ENCODE assay signal across 8 cellular contexts in the genomic region with DNA sequence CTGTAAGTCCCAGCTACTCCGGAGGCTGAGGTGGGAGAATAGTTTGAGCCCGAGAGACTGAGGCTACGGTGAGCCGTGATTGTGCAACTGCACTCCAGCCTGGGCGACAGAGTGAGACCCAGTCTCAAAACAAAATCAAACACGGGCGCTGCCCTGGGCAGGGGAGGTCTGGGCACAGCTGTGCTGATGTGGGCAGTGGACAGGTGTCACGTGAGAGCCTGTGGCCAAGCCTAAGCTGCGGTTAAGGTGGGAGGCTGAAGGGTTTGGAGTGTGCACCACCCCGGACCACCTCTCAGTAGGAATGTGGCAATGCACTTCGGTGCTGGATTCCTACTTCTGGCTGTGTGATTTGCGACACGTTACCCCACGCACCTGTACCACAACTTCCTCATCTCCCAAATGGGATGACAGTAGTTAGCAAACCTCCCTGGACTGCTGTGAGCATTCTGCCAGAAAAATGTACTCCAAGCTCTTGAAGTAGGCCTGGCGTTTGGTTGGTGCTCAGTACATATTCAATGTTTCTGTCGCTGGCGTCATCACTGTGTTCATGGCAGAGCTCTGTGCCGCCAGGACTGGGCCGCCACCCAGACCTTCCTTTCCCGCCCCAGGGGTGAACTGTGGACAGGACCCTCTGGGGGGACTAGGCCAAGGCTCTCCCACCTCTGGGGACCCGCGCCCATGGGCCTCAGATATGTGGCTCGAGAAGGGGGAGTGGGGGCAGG. TPM values are rescaled to one million over a fixed set of nuclear protein-coding genes. Genes with fewer than 3 reads are reported as not detected.
DNase-seq lines count a peak whose midpoint lies in the region; ATAC-seq and TF ChIP-seq lines count a peak whose summit lies in the region.

No MANE protein-coding gene starts in this region.

- intact Hi-C loops in Calu3 (cut with micrococcal nuclease; ENCODE audit: unreplicated experiment) (no loop called here), esophagus muscularis mucosa (cut with DNase I) (loop anchor here (10.0 kb wide), 1 partner anchor 68 kb away; a partner anchor contains a TSS), ovary (cut with DNase I) (no loop called here), posterior vena cava (cut with DNase I) (no loop called here), left colon (cut with DNase I, micrococcal nuclease) (no loop called here)

- TF ChIP-seq CTCF in Calu3 (IDR thresholded peaks at IDR 0.05; ENCODE audit: unreplicated experiment) (no peak), esophagus muscularis mucosa (IDR thresholded peaks at IDR 0.05) (no peak), ovary (IDR thresholded peaks at IDR 0.05) (no peak)

- H3K36me3 Mint-ChIP-seq in Calu3 (ENCODE audit: insufficient read depth, unreplicated experiment): peaks cover 22% of the 10 kb centered on the region

- H3K4me3 ChIP-seq in NT2/D1 (ENCODE audit: insufficient read length, low read depth) (peak overlapping the region; percentile 82), esophagus muscularis mucosa (peak overlapping the region; percentile 85 to 94 (median 86)), ovary (peak overlapping the region; percentile 93)

- TF ChIP-seq POLR2A in esophagus muscularis mucosa (IDR thresholded peaks at IDR 0.05; ENCODE audit: low read depth) (no peak), ovary (IDR thresholded peaks at IDR 0.05) (no peak)

- BruUV-seq in Calu3 (replicated peaks; lab: Mats Ljungman, UMichigan): no TSS peak

- no peak for TF ChIP-seq EP300 in esophagus muscularis mucosa (IDR thresholded peaks at IDR 0.05)
- no peak for TF ChIP-seq EP300 in ovary (IDR thresholded peaks at IDR 0.05)

- H3K4me3 Mint-ChIP-seq in Calu3 (ENCODE audit: low read depth, unreplicated experiment): peak overlapping the region; percentile 86

- peaks cover 8% of the 10 kb centered on the region; the same call in 1 of the 2 replicates for H3K9me3 ChIP-seq in NT2/D1 (ENCODE audit: insufficient read depth, low read length)
- H3K9me3 ChIP-seq in esophagus muscularis mucosa: no peaks in the 10 kb centered on the region
- no peaks in the 10 kb centered on the region for H3K9me3 ChIP-seq in ovary

- CTCF ChIA-PET in Calu3 (lab: Charles Lee): interaction anchor here (0.5 to 1.5 kb wide), 3 partner anchors 25 to 1781 kb away, joined by 3 to 5 read pairs (median 5); no protein-coding TSS in a partner anchor

- no peak for DNase-seq in Calu3
- DNase-seq in NT2/D1 (ENCODE audit: low read depth, low spot score): no peak
- DNase-seq in esophagus muscularis mucosa (ENCODE audit: extremely low spot score): peak; percentile 74
- peak in 2 of 5 donors; percentile 41 to 54 for DNase-seq in ovary
- no peak for DNase-seq in left lobe of liver (ENCODE audit: low spot score)
- DNase-seq in posterior vena cava (ENCODE audit: low spot score): no peak
- DNase-seq in left colon: no peak

- peak overlapping the region; percentile 79 for H3K9ac ChIP-seq in NT2/D1 (ENCODE audit: insufficient read length, low read depth)

- WGBS in esophagus muscularis mucosa: over 99% methylated on average over 15 of the region's 23 CpGs
- 93 to 96% (median 94%) methylated on average over 21 to 23 of the region's 23 CpGs for WGBS in ovary, 3 donors

- H3K4me1 ChIP-seq in NT2/D1 (ENCODE audit: insufficient read depth, insufficient read length) (no peaks in the 10 kb centered on the region), esophagus muscularis mucosa (peaks cover 13 to 37% (median 28%) of the 10 kb centered on the region in 4 donors), ovary (ENCODE audit: insufficient read depth) (peaks cover 8% of the 10 kb centered on the region)

- H3K9me3 Mint-ChIP-seq in Calu3 (ENCODE audit: low read depth, unreplicated experiment): no peaks in the 10 kb centered on the region

- peaks cover 25% of the 10 kb centered on the region for H3K4me1 Mint-ChIP-seq in Calu3 (ENCODE audit: low read depth, unreplicated experiment)

- H3K36me3 ChIP-seq in NT2/D1 (ENCODE audit: insufficient read depth, insufficient read length, low read length) (peaks cover 13% of the 10 kb centered on the region), esophagus muscularis mucosa (no peaks in the 10 kb centered on the region), ovary (no peaks in the 10 kb centered on the region)

- H3K27ac Mint-ChIP-seq in Calu3 (ENCODE audit: unreplicated experiment): no peak overlapping the region

- no peak for ATAC-seq in left lobe of liver
- no peak for ATAC-seq in GM18868 (IDR thresholded peaks at IDR 0.05; ENCODE audit: unreplicated experiment)
- no peak for ATAC-seq in left colon

- peak overlapping the region; percentile 78 to 85 (median 79) for H3K27ac ChIP-seq in esophagus muscularis mucosa (replicated peaks in 1 of 4)
- no peak overlapping the region for H3K27ac ChIP-seq in ovary

- no peaks in the 10 kb centered on the region for H3K27me3 ChIP-seq in NT2/D1 (ENCODE audit: insufficient read depth, insufficient read length)
- no peaks in the 10 kb centered on the region for H3K27me3 ChIP-seq in esophagus muscularis mucosa
- H3K27me3 ChIP-seq in ovary: no peaks in the 10 kb centered on the region

- peaks cover 36% of the 10 kb centered on the region for H3K27me3 Mint-ChIP-seq in Calu3 (ENCODE audit: unreplicated experiment)

RNA-seq across cellular contexts. Expression of a gene that starts 0.8 kb away (rescaled TPM):
- 11.1 and 15.2 TPM in 2 replicates for total RNA-seq in Calu3 (2022)
- 10 to 100 TPM in 3 of 4 donors, 1 to 10 TPM in 1; 9.6 to 20.0 (median 15.0) TPM for total RNA-seq in esophagus muscularis mucosa
- 10 to 100 TPM in 5 of 7 donors, 1 to 10 TPM in 2; 6.9 to 16.8 (median 12.8) TPM for total RNA-seq in ovary
- polyA plus RNA-seq in ovary: 1 to 10 TPM; 6.1 to 7.4 TPM
- 5.7 TPM for total RNA-seq in left lobe of liver
- total RNA-seq in posterior vena cava: 1 to 10 TPM; 5.9 to 6.9 TPM
- 1 to 10 TPM; 5.5 to 7.2 TPM for total RNA-seq in left colon

RNA-seq across cellular contexts. Expression of a gene that starts 44.5 kb away (rescaled TPM):
- total RNA-seq in Calu3 (2022) (0.68 and 0.81 TPM in 2 replicates), esophagus muscularis mucosa (10 to 100 TPM; 14.5 to 31.6 (median 22.2) TPM), ovary (10 to 100 TPM; 16.5 to 44.6 (median 30.0) TPM), left lobe of liver (2.2 TPM), posterior vena cava (10 to 100 TPM; 18.6 to 26.7 TPM), left colon (1 to 10 TPM; 1.8 to 3.2 TPM)
- polyA plus RNA-seq in ovary: 10 to 100 TPM in 1 of 2 donors, 1 to 10 TPM in 1; 2.1 to 14.1 TPM

Comparison
In these comparisons a context has a peak if more than half of its experiments do, and no peak if none do; other contexts are left out.
1. H3K27ac ChIP-seq: peak in esophagus muscularis mucosa (4 of 4); none in ovary (0 of 2).
2. Peak in every context shown above with its lines, with median percentiles within 50 percentile points of each other: H3K4me3 ChIP-seq.